Comparison of ENCODE assay signal across 16 cellular contexts in the genomic region with DNA sequence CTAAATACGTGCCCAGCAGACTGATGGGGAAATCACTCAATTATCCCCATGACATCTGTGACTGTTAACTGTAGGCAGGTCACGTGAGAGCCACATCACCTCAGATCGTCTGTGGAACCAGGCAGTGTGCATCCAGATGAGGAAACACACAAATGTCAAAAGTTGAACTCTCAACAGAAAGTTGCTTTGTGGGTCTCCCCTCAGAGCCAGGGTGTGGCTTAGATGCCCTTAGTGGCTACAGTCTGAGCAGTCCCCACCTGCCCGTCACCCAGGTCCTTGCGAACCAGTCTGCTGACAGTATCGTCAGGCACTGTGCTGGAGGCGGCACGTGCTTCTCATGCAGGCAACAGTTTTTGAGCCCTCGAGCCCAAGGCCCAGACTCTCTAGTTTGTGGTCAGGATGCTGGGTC. TPM values are rescaled to one million over a fixed set of nuclear protein-coding genes. Genes with fewer than 3 reads are reported as not detected.
DNase-seq lines count a peak whose midpoint lies in the region; ATAC-seq and TF ChIP-seq lines count a peak whose summit lies in the region.
"Had no signal": no experiment of that assay in that cellular context is flagged by ENCODE, and none has a peak within 500 bp of the region (broad histone marks: within the 10 kb centered on the region; RNA-seq: fewer than 3 reads in every experiment).

No MANE protein-coding gene starts in this region.

- no peak overlapping the region for H3K4me3 ChIP-seq in HL-60 (replicated peaks; ENCODE audit: insufficient read depth, low read length)
- H3K4me3 ChIP-seq: cardiac muscle cell, lung, right atrium auricular region, upper lobe of right lung had no signal

- POLR2A ChIA-PET in CD4-positive, alpha-beta T cell (lab: Charles Lee), result interaction anchor here (0.8 to 4.1 kb wide), 2 partner anchors 11 to 58 kb away, joined by 3 to 26 read pairs; a partner anchor contains a TSS
- POLR2A ChIA-PET in activated CD4-positive, alpha-beta memory T cell treated with anti-CD3 and anti-CD28 coated beads for 36 hours (lab: Charles Lee), result interaction anchor here (3.4 kb wide), 1 partner anchor 13 kb away, joined by 40 read pairs; a partner anchor contains a TSS

- H3K36me3 Mint-ChIP-seq in CD4-positive, alpha-beta T cell (ENCODE audit: low read depth), result no peaks in the 10 kb centered on the region
- peaks cover 7% of the 10 kb centered on the region for H3K36me3 Mint-ChIP-seq in activated CD4-positive, alpha-beta memory T cell treated with anti-CD3 and anti-CD28 coated beads for 36 hours
- no peaks in the 10 kb centered on the region for H3K36me3 Mint-ChIP-seq in naive B cell

- H3K9me3 Mint-ChIP-seq in CD4-positive, alpha-beta T cell, result no peaks in the 10 kb centered on the region
- H3K9me3 Mint-ChIP-seq in activated CD4-positive, alpha-beta memory T cell treated with anti-CD3 and anti-CD28 coated beads for 36 hours, result no peaks in the 10 kb centered on the region
- H3K9me3 Mint-ChIP-seq in naive B cell, result no peaks in the 10 kb centered on the region

- intact Hi-C loops in CD4-positive, alpha-beta T cell (cut with DNase I, micrococcal nuclease), result no loop called here
- intact Hi-C loops in activated CD4-positive, alpha-beta memory T cell treated with anti-CD3 and anti-CD28 coated beads for 36 hours (cut with micrococcal nuclease), result loop anchor here (5.0 kb wide), 1 partner anchor 39 kb away; no protein-coding TSS in a partner anchor

- peak overlapping the region; percentile 73 for H3K4me3 Mint-ChIP-seq in CD4-positive, alpha-beta T cell
- H3K4me3 Mint-ChIP-seq in activated CD4-positive, alpha-beta memory T cell treated with anti-CD3 and anti-CD28 coated beads for 36 hours, result no peak overlapping the region
- H3K4me3 Mint-ChIP-seq in naive B cell, result peak overlapping the region in 7 of 8 donors; percentile 38 to 85 (median 68)

- CTCF ChIA-PET in CD4-positive, alpha-beta T cell (lab: Charles Lee), result interaction anchor here (1.0 kb wide), 1 partner anchor 10 kb away, joined by 3 read pairs; no protein-coding TSS in a partner anchor
- CTCF ChIA-PET in activated CD4-positive, alpha-beta memory T cell treated with anti-CD3 and anti-CD28 coated beads for 36 hours (lab: Charles Lee), result no interaction called here

- H3K27ac Mint-ChIP-seq in CD4-positive, alpha-beta T cell, result peak overlapping the region; percentile 99
- peak overlapping the region; percentile 94 for H3K27ac Mint-ChIP-seq in activated CD4-positive, alpha-beta memory T cell treated with anti-CD3 and anti-CD28 coated beads for 36 hours
- peak overlapping the region; percentile 86 to 97 (median 92) for H3K27ac Mint-ChIP-seq in naive B cell

- DNase-seq in CD4-positive, alpha-beta T cell, result no peak
- DNase-seq in HL-60 (ENCODE audit: low read depth in 1 of 2, low spot score in 1 of 2), result peak; percentile 58 to 80
- no peak for DNase-seq in activated CD4-positive, alpha-beta memory T cell treated with anti-CD3 and anti-CD28 coated beads for 36 hours
- no peak for DNase-seq in naive B cell
- DNase-seq in HuH-7 (ENCODE audit: low spot score), result no peak
- DNase-seq in cortex of kidney (lab: John Stamatoyannopoulos, UW), result no peak
- no peak for DNase-seq in NCI-H2081 (lab: John Stamatoyannopoulos, UW)
- DNase-seq: foreskin melanocyte; NCI-H1105; NCI-H345; stimulated activated CD4-positive, alpha-beta T cell treated with anti-CD3 and anti-CD28 coated beads, Interleukin-2, amount 100 ng/mL, for 24 hours; upper lobe of right lung had no signal

- peaks cover 52% of the 10 kb centered on the region for H3K4me1 Mint-ChIP-seq in CD4-positive, alpha-beta T cell (ENCODE audit: low read depth)
- H3K4me1 Mint-ChIP-seq in activated CD4-positive, alpha-beta memory T cell treated with anti-CD3 and anti-CD28 coated beads for 36 hours (ENCODE audit: low read depth), result peaks cover 46% of the 10 kb centered on the region
- peaks cover 14 to 59% (median 30%) of the 10 kb centered on the region in 3 donors for H3K4me1 Mint-ChIP-seq in naive B cell

- peak overlapping the region; percentile 79 for H3K27ac ChIP-seq in CD4-positive, alpha-beta T cell (ENCODE audit: low read depth, low read length)
- H3K27ac ChIP-seq in HL-60 (replicated peaks), result peak overlapping the region; percentile 89
- H3K27ac ChIP-seq: cardiac muscle cell, right atrium auricular region, upper lobe of right lung had no signal

- no peaks in the 10 kb centered on the region for H3K27me3 ChIP-seq in CD4-positive, alpha-beta T cell (ENCODE audit: control insufficient read depth, insufficient read depth, low read length)
- H3K27me3 ChIP-seq in HL-60 (ENCODE audit: insufficient read depth, poor library complexity, severe bottlenecking), result no peaks in the 10 kb centered on the region
- H3K27me3 ChIP-seq: cardiac muscle cell, right atrium auricular region, upper lobe of right lung had no signal

- TF ChIP-seq CTCF in CD4-positive, alpha-beta T cell (IDR thresholded peaks at IDR 0.05), result no peak
- no peak for TF ChIP-seq CTCF in HL-60 (IDR thresholded peaks at IDR 0.05; ENCODE audit: insufficient read depth, low read length)

- no peaks in the 10 kb centered on the region for H3K9me3 ChIP-seq in CD4-positive, alpha-beta T cell (ENCODE audit: control insufficient read depth, low read length)
- H3K9me3 ChIP-seq: right atrium auricular region, upper lobe of right lung had no signal

- H3K27me3 Mint-ChIP-seq in CD4-positive, alpha-beta T cell, result no peaks in the 10 kb centered on the region
- H3K27me3 Mint-ChIP-seq in activated CD4-positive, alpha-beta memory T cell treated with anti-CD3 and anti-CD28 coated beads for 36 hours, result no peaks in the 10 kb centered on the region
- H3K27me3 Mint-ChIP-seq in naive B cell, result no peaks in the 10 kb centered on the region

- ATAC-seq in CD4-positive, alpha-beta T cell (ENCODE audit: poor library complexity), result no peak
- ATAC-seq in naive B cell (ENCODE audit: low read depth in 2 of 2) (peak; percentile 24 to 29), HG03442 (IDR thresholded peaks at IDR 0.05; ENCODE audit: unreplicated experiment) (no peak)

RNA-seq across cellular contexts. Expression of a gene that starts 10.8 kb away (rescaled TPM):
- total RNA-seq in CD4-positive, alpha-beta T cell, result 1 to 10 TPM; 1.4 to 2.0 TPM
- total RNA-seq in activated CD4-positive, alpha-beta memory T cell treated with anti-CD3 and anti-CD28 coated beads for 36 hours, result 1 to 10 TPM; 8.6 to 9.1 TPM
- polyA plus RNA-seq in naive B cell (ENCODE audit: low read depth in 6 of 6), result 10 to 100 TPM in 2 of 6 donors, 1 to 10 TPM in 4; 5.0 to 13.6 (median 8.1) TPM

RNA-seq across cellular contexts. Expression of a gene that starts 11.7 kb away (rescaled TPM):
- total RNA-seq in CD4-positive, alpha-beta T cell, result 10 to 100 TPM; 45.9 to 50.2 TPM
- total RNA-seq in activated CD4-positive, alpha-beta memory T cell treated with anti-CD3 and anti-CD28 coated beads for 36 hours, result 10 to 100 TPM; 90.4 to 93.0 TPM
- 10 to 100 TPM in 1 of 6 donors, 1 to 10 TPM in 4, under 1 TPM in 1; 0.22 to 14.0 (median 5.8) TPM for polyA plus RNA-seq in naive B cell (ENCODE audit: low read depth in 6 of 6)

RNA-seq across cellular contexts. Expression of a gene that starts 36.4 kb away (rescaled TPM):
- total RNA-seq in CD4-positive, alpha-beta T cell, result 10 to 100 TPM; 61.2 to 67.4 TPM
- total RNA-seq in activated CD4-positive, alpha-beta memory T cell treated with anti-CD3 and anti-CD28 coated beads for 36 hours, result 100 to 1,000 TPM in 1 of 2 experiments, 10 to 100 TPM in 1; 99.6 to 106 TPM
- polyA plus RNA-seq in naive B cell (ENCODE audit: low read depth in 6 of 6), result 100 to 1,000 TPM in 1 of 6 donors, 10 to 100 TPM in 5; 57.9 to 123 (median 73.9) TPM

RNA-seq across cellular contexts. Expression of a gene that starts 38.9 kb away (rescaled TPM):
- 1 to 10 TPM; 8.6 to 9.3 TPM for total RNA-seq in CD4-positive, alpha-beta T cell
- total RNA-seq in activated CD4-positive, alpha-beta memory T cell treated with anti-CD3 and anti-CD28 coated beads for 36 hours, result 1 to 10 TPM; 8.2 to 8.4 TPM
- polyA plus RNA-seq in naive B cell (ENCODE audit: low read depth in 6 of 6), result 1 to 10 TPM in 4 of 6 donors, under 1 TPM in 2; 0.68 to 3.8 (median 1.7) TPM

RNA-seq across cellular contexts. Expression of a gene that starts 48.5 kb away (rescaled TPM):
- total RNA-seq in CD4-positive, alpha-beta T cell, result 10 to 100 TPM; 41.5 to 42.0 TPM
- total RNA-seq in activated CD4-positive, alpha-beta memory T cell treated with anti-CD3 and anti-CD28 coated beads for 36 hours, result 100 to 1,000 TPM; 106 to 115 TPM
- 10 to 100 TPM; 52.6 to 98.7 (median 61.0) TPM for polyA plus RNA-seq in naive B cell (ENCODE audit: low read depth in 6 of 6)

Comparison
In these comparisons a context has a peak if more than half of its experiments do, and no peak if none do; other contexts are left out.
1. ATAC-seq: peak in naive B cell (2 of 2); none in CD4-positive, alpha-beta T cell (single experiment) and HG03442 (single experiment).
2. DNase-seq: peak in HL-60 (2 of 2); none in CD4-positive, alpha-beta T cell (0 of 10), activated CD4-positive, alpha-beta memory T cell treated with anti-CD3 and anti-CD28 coated beads for 36 hours (single experiment), naive B cell (single experiment), HuH-7 (single experiment), cortex of kidney (single experiment) and NCI-H2081 (0 of 2).
3. Peak in every context shown above with its lines, with median percentiles within 50 percentile points of each other: H3K27ac Mint-ChIP-seq.